8 cellular contexts compared by ENCODE assay signal in genomic region chr1:240611619-240612490, GRCh38. TPM values are rescaled to one million over a fixed set of nuclear protein-coding genes. Genes with fewer than 3 reads are reported as not detected.
DNase-seq lines count a peak whose midpoint lies in the region; ATAC-seq, FAIRE-seq and TF ChIP-seq lines count a peak whose summit lies in the region.

GREM2 (minus strand) TSS chr1:240612155; CDS start chr1:240493475, 118,680 bp downstream.

- H3K4me2 ChIP-seq in GM23248 (ENCODE audit: unreplicated experiment) (peak within 1 kb of the TSS; percentile 91), Karpas-422 (ENCODE audit: low read depth, low read length, poor library complexity, severe bottlenecking) (peak within 1 kb of the TSS; percentile 69)

- no peaks in the 10 kb centered on the region for H3K36me3 ChIP-seq in GM23248 (ENCODE audit: low read depth)
- no peaks in the 10 kb centered on the region for H3K36me3 ChIP-seq in Karpas-422 (ENCODE audit: insufficient read depth, low read length)
- no peaks in the 10 kb centered on the region for H3K36me3 ChIP-seq in lung (ENCODE audit: control insufficient read depth in 2 of 2, insufficient read depth in 2 of 2, low read length in 2 of 2)

- H3K27me3 ChIP-seq in GM23248 (replicated peaks; ENCODE audit: insufficient read depth), result no peaks in the 10 kb centered on the region
- no peaks in the 10 kb centered on the region for H3K27me3 ChIP-seq in Karpas-422 (ENCODE audit: low read length)
- no peaks in the 10 kb centered on the region for H3K27me3 ChIP-seq in lung (ENCODE audit: control insufficient read depth, insufficient read depth)

- H3K4me3 ChIP-seq in GM23248 (peak within 1 kb of the TSS; percentile 98), Karpas-422 (ENCODE audit: low read length) (peak within 1 kb of the TSS; percentile 64), lung (peak within 1 kb of the TSS; percentile 17)

- H2AFZ ChIP-seq in GM23248 (peak within 1 kb of the TSS; percentile 72), Karpas-422 (ENCODE audit: low read length) (peak within 1 kb of the TSS; percentile 65; the same call in 1 of the 2 replicates)

- H3K79me2 ChIP-seq in GM23248 (ENCODE audit: insufficient read depth) (peaks cover 50% of the 10 kb centered on the region), Karpas-422 (ENCODE audit: low read length) (no peaks in the 10 kb centered on the region)

- peak within 1 kb of the TSS; percentile 80 for H3K9ac ChIP-seq in GM23248
- peak within 1 kb of the TSS; percentile 46 for H3K9ac ChIP-seq in Karpas-422 (ENCODE audit: low read length)

- no peak for TF ChIP-seq CTCF in lung (IDR thresholded peaks at IDR 0.05; ENCODE audit: control extremely low read depth, extremely low read depth)

- H3K9me3 ChIP-seq in GM23248 (ENCODE audit: low read depth) (no peaks in the 10 kb centered on the region), Karpas-422 (ENCODE audit: low read length) (no peaks in the 10 kb centered on the region), lung (ENCODE audit: control insufficient read depth in 2 of 2, insufficient read depth in 1 of 2, low read length in 1 of 2) (peaks cover 0 to 1% of the 10 kb centered on the region in 2 donors)

- WGBS in GM23248 (ENCODE audit: low coverage in 1 of 2, low lambda C conversion rate in 2 of 2, missing lambda C conversion rate in 2 of 2), 2 experiments, result 0 to 1% methylated on average over 30 to 39 of the region's 40 CpGs
- WGBS in lung, 2 donors, result 2% methylated on average over 40 of the region's 40 CpGs

- no peak for ATAC-seq in lung (ENCODE audit: insufficient read depth, low FRiP score)

- peaks cover 31% of the 10 kb centered on the region for H3F3A ChIP-seq in GM23248 (ENCODE audit: insufficient read depth)

- H4K20me1 ChIP-seq in GM23248 (ENCODE audit: insufficient read depth) (0 out of 2 replicates have a peak, but pooled peaks cover 4% of the 10 kb centered on the region), Karpas-422 (ENCODE audit: insufficient read depth, low read depth, low read length) (no peaks in the 10 kb centered on the region)

- H3K9me2 ChIP-seq in GM23248 (ENCODE audit: insufficient read depth) (no peaks in the 10 kb centered on the region), Karpas-422 (replicated peaks; ENCODE audit: insufficient read depth, low read length) (no peaks in the 10 kb centered on the region)

- in situ Hi-C loops in G401 (cut with HindIII; ENCODE audit: low sequenced_read_pairs) (no loop called here), GM23248 (cut with MboI) (no loop called here)

- DNase-seq in G401 (ENCODE audit: low spot score), result peak; percentile 44
- peak; percentile 94 for DNase-seq in GM23248
- DNase-seq in Karpas-422, result peak; percentile 51
- DNase-seq in activated CD4-positive, alpha-beta T cell treated with anti-CD3 and anti-CD28 coated beads for 24 hours (ENCODE audit: low read depth in 2 of 2), result peak; percentile 4 to 5
- DNase-seq in dermis blood vessel endothelial cell, result peak; percentile 15
- peak; percentile 34 for DNase-seq in lung (ENCODE audit: low spot score)
- DNase-seq in stimulated activated CD4-positive, alpha-beta T cell treated with anti-CD3 and anti-CD28 coated beads, TNF-alpha, amount 100 ng/mL, for 48 hours (ENCODE audit: low read depth in 3 of 3), result peak; percentile 8 to 23 (median 10)
- no peak for DNase-seq in RCC 7860 (ENCODE audit: low spot score)

- H3K4me1 ChIP-seq in GM23248 (ENCODE audit: insufficient read depth), result peaks cover 31% of the 10 kb centered on the region
- H3K4me1 ChIP-seq in Karpas-422 (ENCODE audit: low read length), result peaks cover 11% of the 10 kb centered on the region; the same call in 1 of the 2 replicates
- H3K4me1 ChIP-seq in lung (ENCODE audit: control insufficient read depth in 2 of 2, insufficient read depth in 2 of 2, low read length in 2 of 2), result no peaks in the 10 kb centered on the region

- peak within 1 kb of the TSS; percentile 60 for H3K27ac ChIP-seq in GM23248
- no peak within 1 kb of the TSS for H3K27ac ChIP-seq in Karpas-422 (ENCODE audit: low read length)
- H3K27ac ChIP-seq in lung (ENCODE audit: low read depth in 1 of 2, low read length in 1 of 2), result no peak within 1 kb of the TSS

- FAIRE-seq in RCC 7860 (lab: Jason Lieb, UNC), result no peak

RNA-seq across cellular contexts. Expression of gene GREM2, which starts in this region (rescaled TPM):
- total RNA-seq in G401 (2014; rRNA removed; shearing (Covaris generic)), result not detected in 2 replicates
- total RNA-seq in GM23248 (2014; rRNA removed; shearing (Covaris generic)), result 39.8 and 47.8 TPM in 2 replicates
- polyA plus RNA-seq in GM23248 (2016; fragmentation: Nextera tagmentation; extraction: Ambion mirVana), result 83.8 and 86.5 TPM in 2 replicates
- not detected in 2 replicates for total RNA-seq in Karpas-422 (2014; rRNA removed; shearing (Covaris generic); ENCODE audit: low replicate concordance)
- total RNA-seq in dermis blood vessel endothelial cell, result not detected in 2 replicates
- total RNA-seq in lung, result 1 to 10 TPM in 1 of 2 donors, under 1 TPM in 1; 0.92 to 8.8 TPM
- polyA plus RNA-seq in lung, result under 1 TPM; 0.47 to 0.60 TPM

Comparison
In these comparisons a context has a peak if more than half of its experiments do, and no peak if none do; other contexts are left out.
1. RNA of gene GREM2 (polyA plus RNA-seq): 83.8 to 86.5 TPM in GM23248; 0.47 to 0.60 TPM in lung; every median in the first group is over 10 times any median in the second.
2. Peak in DNase-seq in G401; RNA of the gene not detected or under 1 TPM.
3. Peak in DNase-seq, H3K4me3 ChIP-seq, H3K9ac ChIP-seq and H3K4me2 ChIP-seq in Karpas-422; RNA of the gene not detected or under 1 TPM.
4. Peak in DNase-seq in dermis blood vessel endothelial cell; RNA of the gene not detected or under 1 TPM.
5. H3K4me3 ChIP-seq: peak in every context shown above with its lines; median percentile 98 in GM23248; 64 in Karpas-422; 17 in lung.